Comparison of ENCODE assay signal across 10 cellular contexts in the genomic region with DNA sequence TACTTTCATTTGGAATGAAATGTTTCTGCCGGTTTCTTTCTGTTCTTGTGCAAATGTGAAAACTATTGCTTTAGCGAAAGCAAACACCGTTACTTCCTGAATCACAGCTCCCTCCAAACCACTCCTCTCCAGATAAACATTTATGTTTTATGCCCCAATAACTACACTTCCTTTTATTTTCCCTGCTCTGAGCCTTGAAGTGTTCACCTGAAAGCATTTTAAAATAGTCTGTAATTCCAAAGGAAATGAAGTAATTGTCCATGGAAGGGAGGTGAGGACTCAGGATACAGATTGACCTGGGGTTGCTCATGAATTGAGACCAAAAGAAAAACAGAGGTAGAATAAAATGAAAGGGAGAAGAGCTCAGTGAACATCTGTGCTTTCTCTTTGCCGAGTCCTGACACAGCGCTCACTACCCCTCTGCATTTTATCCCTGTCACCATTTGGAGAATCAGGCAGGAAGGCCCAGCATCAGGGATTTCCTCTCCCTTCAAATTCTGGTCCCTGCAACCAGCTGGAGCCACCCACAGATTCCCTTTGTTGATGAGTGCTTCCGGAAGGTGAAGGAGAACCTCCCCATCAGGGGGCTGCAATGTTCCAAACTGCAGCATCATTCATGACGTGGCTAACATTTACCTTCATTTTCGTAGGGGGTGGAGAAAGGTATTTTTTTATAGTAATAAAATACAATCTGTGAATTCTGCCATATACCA.
DNase-seq lines count a peak whose midpoint lies in the region; ATAC-seq and TF ChIP-seq lines count a peak whose summit lies in the region.
"Had no signal": no experiment of that assay in that cellular context is flagged by ENCODE, and none has a peak within 500 bp of the region (broad histone marks: within the 10 kb centered on the region; RNA-seq: fewer than 3 reads in every experiment).

No MANE protein-coding gene starts in this region.

- peaks cover 14% of the 10 kb centered on the region for H3K4me1 ChIP-seq in DOHH2 (ENCODE audit: control insufficient read depth, low read length)
- H3K4me1 ChIP-seq in osteoblast (ENCODE audit: insufficient read depth, low read length): peaks cover 38% of the 10 kb centered on the region
- H3K4me1 ChIP-seq: prostate gland had no signal

- H3K27me3 ChIP-seq in DOHH2 (ENCODE audit: control insufficient read depth, low read length) (no peaks in the 10 kb centered on the region), osteoblast (ENCODE audit: insufficient read depth, low read length) (no peaks in the 10 kb centered on the region)

- in situ Hi-C loops in GM13977 (cut with MboI; ENCODE audit: low pct_unique_long_range_greater_than_20kb, low sequenced_read_pairs, unreplicated experiment): loop anchor here (25.0 kb wide), 1 partner anchor 88 kb away; no protein-coding TSS in a partner anchor

- H3K79me2 ChIP-seq in DOHH2 (ENCODE audit: control insufficient read depth, low read length) (no peaks in the 10 kb centered on the region), osteoblast (ENCODE audit: insufficient read depth, low read length) (peaks cover 45% of the 10 kb centered on the region)

- no peak for ATAC-seq in HG03565 (IDR thresholded peaks at IDR 0.05; ENCODE audit: unreplicated experiment)

- H3K4me2 ChIP-seq in DOHH2 (ENCODE audit: low read length): peak overlapping the region; percentile 39
- H3K4me2 ChIP-seq in osteoblast (ENCODE audit: insufficient read depth, low read length): peak overlapping the region; percentile 79

- H3F3A ChIP-seq in DOHH2 (ENCODE audit: control insufficient read depth, insufficient read depth): no peaks in the 10 kb centered on the region

- H3K36me3 ChIP-seq in DOHH2 (ENCODE audit: control insufficient read depth, low read length) (no peaks in the 10 kb centered on the region), osteoblast (ENCODE audit: insufficient read depth, low read length) (peaks cover 9% of the 10 kb centered on the region)
- H3K36me3 ChIP-seq: prostate gland had no signal

- H3K27ac ChIP-seq in DOHH2 (ENCODE audit: low read depth, low read length) (no peak overlapping the region), osteoblast (ENCODE audit: low read depth, low read length) (peak overlapping the region; percentile 73)

- H3K4me3 ChIP-seq in DOHH2 (ENCODE audit: low read length): no peak overlapping the region
- H3K4me3 ChIP-seq in osteoblast (ENCODE audit: insufficient read depth, low read length): peak overlapping the region; percentile 19
- H3K4me3 ChIP-seq: prostate gland had no signal

- DNase-seq in NCI-H2081 (lab: John Stamatoyannopoulos, UW) (peak; percentile 85 to 92), dermis microvascular lymphatic vessel endothelial cell (ENCODE audit: low read depth in 2 of 2) (peak; percentile 49 to 81), osteoblast (ENCODE audit: insufficient read length, low spot score, missing footprints) (no peak), AG08395 (ENCODE audit: low spot score) (no peak), hippocampal formation (lab: John Stamatoyannopoulos, UW) (no peak), GM13977 (ENCODE audit: low spot score) (no peak)
- DNase-seq: amygdala had no signal

- no peaks in the 10 kb centered on the region for H3K9me2 ChIP-seq in DOHH2 (replicated peaks; ENCODE audit: control insufficient read depth, low read length)

- no peak for TF ChIP-seq CTCF in DOHH2 (IDR thresholded peaks at IDR 0.05; ENCODE audit: low read depth, low read length, poor library complexity, severe bottlenecking)
- TF ChIP-seq CTCF in osteoblast (IDR thresholded peaks at IDR 0.05; ENCODE audit: extremely low read depth, low read depth, low read length): no peak
- TF ChIP-seq CTCF in GM13977 (IDR thresholded peaks at IDR 0.05; ENCODE audit: extremely low read depth, insufficient read depth, missing control alignments): no peak

- H4K20me1 ChIP-seq in DOHH2 (ENCODE audit: control insufficient read depth, insufficient read depth, low read depth, low read length) (no peaks in the 10 kb centered on the region), osteoblast (ENCODE audit: insufficient read depth, low read length) (peaks cover 7% of the 10 kb centered on the region)

- H3K9me3 ChIP-seq in DOHH2 (ENCODE audit: control insufficient read depth, insufficient read depth, low read length) (no peaks in the 10 kb centered on the region), osteoblast (ENCODE audit: low read depth, low read length) (no peaks in the 10 kb centered on the region)
- H3K9me3 ChIP-seq: prostate gland had no signal

- H2AFZ ChIP-seq in osteoblast (ENCODE audit: low read length): peak overlapping the region; percentile 49

Comparison
In these comparisons a context has a peak if more than half of its experiments do, and no peak if none do; other contexts are left out.
1. DNase-seq: peak in NCI-H2081 (2 of 2) and dermis microvascular lymphatic vessel endothelial cell (2 of 2); none in osteoblast (single experiment), AG08395 (single experiment), hippocampal formation (0 of 2) and GM13977 (single experiment).